In genomic region chr3:81740731-81741130, GRCh38 we compare ENCODE assay signal across 1 cellular context.
TF ChIP-seq lines count a peak whose summit lies in the region.

No MANE protein-coding gene starts in this region.

TF ChIP-seq in SK-N-SH treated with all-trans-retinoic acid at 6 μM for 48 hours, 23 proteins besides CTCF, POLR2A, EP300 and RAD21 (continued from another document):
- TF ChIP-seq TSHZ2 (CRISPR knock-in tag; IDR thresholded peaks at IDR 0.05) = no peak
- TF ChIP-seq OSR1 (CRISPR knock-in tag; IDR thresholded peaks at IDR 0.05) = no peak
- TF ChIP-seq TCF4 (CRISPR knock-in tag; IDR thresholded peaks at IDR 0.05; ENCODE audit: borderline replicate concordance) = no peak
- TF ChIP-seq ESRRG (CRISPR knock-in tag; IDR thresholded peaks at IDR 0.05) = no peak
